In the genomic region with DNA sequence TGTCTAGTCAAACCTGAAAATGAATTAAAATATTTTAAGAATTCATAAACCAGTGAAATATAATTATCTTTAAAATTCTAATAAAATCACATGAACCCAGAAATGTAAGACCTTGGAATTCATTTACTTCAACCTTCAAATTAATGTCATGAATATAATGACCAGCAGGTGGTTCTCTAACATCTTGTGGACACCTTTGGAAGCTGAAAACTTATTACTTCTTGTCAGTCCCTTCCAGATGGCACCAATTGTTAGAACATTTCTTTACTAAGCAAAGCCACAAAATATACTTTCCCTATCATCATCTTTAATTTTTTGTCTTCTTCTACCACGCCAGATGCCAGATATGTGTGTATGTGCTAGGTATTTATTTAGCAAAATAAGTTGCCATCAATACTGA, we compare ENCODE assay signal across 9 cellular contexts.
DNase-seq lines count a peak whose midpoint lies in the region; ATAC-seq and TF ChIP-seq lines count a peak whose summit lies in the region.
"Had no signal": no experiment of that assay in that cellular context is flagged by ENCODE, and none has a peak within 500 bp of the region (broad histone marks: within the 10 kb centered on the region; RNA-seq: fewer than 3 reads in every experiment).

No MANE protein-coding gene starts in this region.

- ATAC-seq in activated CD8-positive, alpha-beta memory T cell treated with anti-CD3 and anti-CD28 coated beads, Interleukin-2, amount 10 ng/mL, durations not matched to agents 7 days and 5 days = no peak
- no peak for ATAC-seq in HG03442 (IDR thresholded peaks at IDR 0.05; ENCODE audit: unreplicated experiment)

- H3K9me2 ChIP-seq in PC-9 (ENCODE audit: insufficient read depth) = no peaks in the 10 kb centered on the region

- H3K9me3 Mint-ChIP-seq in activated CD8-positive, alpha-beta memory T cell treated with anti-CD3 and anti-CD28 coated beads, Interleukin-2, amount 10 ng/mL, durations not matched to agents 7 days and 5 days (ENCODE audit: low read depth) = no peaks in the 10 kb centered on the region

- peaks cover 11% of the 10 kb centered on the region for H3K27me3 Mint-ChIP-seq in activated CD8-positive, alpha-beta memory T cell treated with anti-CD3 and anti-CD28 coated beads, Interleukin-2, amount 10 ng/mL, durations not matched to agents 7 days and 5 days

- CTCF ChIA-PET in PC-9 (lab: Charles Lee) = no interaction called here
- CTCF ChIA-PET in activated CD8-positive, alpha-beta memory T cell treated with anti-CD3 and anti-CD28 coated beads, Interleukin-2, amount 10 ng/mL, durations not matched to agents 7 days and 5 days (lab: Charles Lee) = interaction anchor here (0.8 to 1.5 kb wide), 2 partner anchors 9 to 426 kb away, joined by 3 read pairs; no protein-coding TSS in a partner anchor

- no TSS peak for BruUV-seq in PC-9 (replicated peaks; lab: Mats Ljungman, UMichigan)

- H3K36me3 Mint-ChIP-seq in activated CD8-positive, alpha-beta memory T cell treated with anti-CD3 and anti-CD28 coated beads, Interleukin-2, amount 10 ng/mL, durations not matched to agents 7 days and 5 days = peaks cover under 1% of the 10 kb centered on the region

- H3F3A ChIP-seq in PC-9 (ENCODE audit: insufficient read depth, low read depth) = no peaks in the 10 kb centered on the region

- H3K9me3 ChIP-seq in PC-9 (ENCODE audit: insufficient read depth, low read depth) (no peaks in the 10 kb centered on the region), tibial artery (no peaks in the 10 kb centered on the region)

- intact Hi-C loops in PC-9 (cut with micrococcal nuclease; ENCODE audit: unreplicated experiment) (no loop called here), tibial artery (cut with DNase I; ENCODE audit: low total_unique reads) (no loop called here)

- H3K4me3 Mint-ChIP-seq in activated CD8-positive, alpha-beta memory T cell treated with anti-CD3 and anti-CD28 coated beads, Interleukin-2, amount 10 ng/mL, durations not matched to agents 7 days and 5 days = no peak overlapping the region

- no peak overlapping the region for H3K27ac Mint-ChIP-seq in activated CD8-positive, alpha-beta memory T cell treated with anti-CD3 and anti-CD28 coated beads, Interleukin-2, amount 10 ng/mL, durations not matched to agents 7 days and 5 days

- H3K4me1 Mint-ChIP-seq in activated CD8-positive, alpha-beta memory T cell treated with anti-CD3 and anti-CD28 coated beads, Interleukin-2, amount 10 ng/mL, durations not matched to agents 7 days and 5 days = peaks cover 33% of the 10 kb centered on the region

- H2AFZ ChIP-seq in PC-9 = no peak overlapping the region

- H3K4me2 ChIP-seq in PC-9 = no peak overlapping the region

- no peaks in the 10 kb centered on the region for H3K36me3 ChIP-seq in PC-9 (ENCODE audit: low read depth)
- H3K36me3 ChIP-seq in tibial artery = no peaks in the 10 kb centered on the region

- POLR2A ChIA-PET in PC-9 (lab: Charles Lee; ENCODE audit: unreplicated experiment) = no interaction called here

- no peaks in the 10 kb centered on the region for H4K20me1 ChIP-seq in PC-9 (ENCODE audit: insufficient read depth)

- no peaks in the 10 kb centered on the region for H3K79me2 ChIP-seq in PC-9 (ENCODE audit: low read depth)

- no peak overlapping the region for H3K27ac ChIP-seq in PC-9
- H3K27ac ChIP-seq in tibial artery = no peak overlapping the region

- no peaks in the 10 kb centered on the region for H3K27me3 ChIP-seq in PC-9 (ENCODE audit: insufficient read depth, low read depth)
- H3K27me3 ChIP-seq in tibial artery = no peaks in the 10 kb centered on the region

- peak; percentile 76 for DNase-seq in NCI-H82 (lab: John Stamatoyannopoulos, UW)
- no peak for DNase-seq in NCI-H82 treated with DMSO at 0.1 percent for 48 hours (lab: John Stamatoyannopoulos, UW; ENCODE audit: unreplicated experiment)
- no peak for DNase-seq in PC-9
- DNase-seq in germinal center (ENCODE audit: low spot score) = peak; percentile 24
- DNase-seq in tibial artery = no peak
- DNase-seq in activated CD8-positive, alpha-beta memory T cell treated with anti-CD3 and anti-CD28 coated beads, Interleukin-2, amount 10 ng/mL, durations not matched to agents 7 days and 5 days = no peak
- no peak for DNase-seq in mucosa of gallbladder (ENCODE audit: low spot score)
- DNase-seq: NCI-H2171 treated with DMSO at 0.1 percent for 48 hours had no signal

- peak; percentile 56 for TF ChIP-seq CTCF in PC-9 (conservative IDR thresholded peaks at IDR 0.05)
- TF ChIP-seq CTCF in tibial artery (IDR thresholded peaks at IDR 0.05) = peak; percentile 17 to 31

- H3K4me3 ChIP-seq in PC-9 (no peak overlapping the region), tibial artery (no peak overlapping the region)

- H3K4me1 ChIP-seq in PC-9 (replicated peaks; ENCODE audit: insufficient read depth) (no peaks in the 10 kb centered on the region), tibial artery (no peaks in the 10 kb centered on the region)

Comparison
In these comparisons a context has a peak if more than half of its experiments do, and no peak if none do; other contexts are left out.
1. DNase-seq: peak in NCI-H82 (single experiment) and germinal center (single experiment); none in NCI-H82 treated with DMSO at 0.1 percent for 48 hours (single experiment), PC-9 (0 of 2), tibial artery (0 of 2), activated CD8-positive, alpha-beta memory T cell treated with anti-CD3 and anti-CD28 coated beads, Interleukin-2, amount 10 ng/mL, durations not matched to agents 7 days and 5 days (single experiment) and mucosa of gallbladder (single experiment).